Comparison of ENCODE assay signal across 13 cellular contexts in genomic region chr11:60182546-60183330, GRCh38. TPM values are rescaled to one million over a fixed set of nuclear protein-coding genes. Genes with fewer than 3 reads are reported as not detected.
DNase-seq lines count a peak whose midpoint lies in the region; ATAC-seq, FAIRE-seq and TF ChIP-seq lines count a peak whose summit lies in the region.
"Had no signal": no experiment of that assay in that cellular context is flagged by ENCODE, and none has a peak within 500 bp of the region (broad histone marks: within the 10 kb centered on the region; RNA-seq: fewer than 3 reads in every experiment).

MS4A6A (minus strand) TSS chr11:60183083; CDS start chr11:60181727, 1,356 bp downstream.

- no peaks in the 10 kb centered on the region for H4K20me1 ChIP-seq in K562 (replicated peaks; ENCODE audit: control insufficient read depth, insufficient read depth, low read length)

- H3K4me1 Mint-ChIP-seq in stimulated activated naive B cell treated with anti-CD40 and anti-IgM and Interleukin-4, amounts not matched to agents 10 μg/mL and 1 μg/mL and 100 μg/mL, for 72 hours = peaks cover 35 to 43% of the 10 kb centered on the region in 2 donors
- H3K4me1 Mint-ChIP-seq in nephron progenitor cell = peaks cover 9% of the 10 kb centered on the region

- H3K4me2 ChIP-seq in K562 (ENCODE audit: insufficient read depth, low read length) = no peak within 1 kb of the TSS

- H3K27me3 ChIP-seq in K562 (ENCODE audit: control insufficient read depth in 2 of 2, insufficient read depth in 2 of 2, low read length in 2 of 2) (no peaks in the 10 kb centered on the region), left lung (no peaks in the 10 kb centered on the region)

- no peak within 1 kb of the TSS for H3K9ac ChIP-seq in K562 (ENCODE audit: insufficient read depth in 1 of 2, low read depth in 2 of 2, low read length in 2 of 2)

- peak within 1 kb of the TSS; percentile 82 for H2AFZ ChIP-seq in K562 (ENCODE audit: low read depth, low read length)

- peaks cover 3% of the 10 kb centered on the region; the same call in 1 of the 2 replicates for H3K9me3 ChIP-seq in K562 (replicated peaks; ENCODE audit: control insufficient read depth, insufficient read depth, low read depth, low read length)
- H3K9me3 ChIP-seq in left lung = no peaks in the 10 kb centered on the region

- peaks cover 8 to 14% of the 10 kb centered on the region in 2 donors for H3K27me3 Mint-ChIP-seq in stimulated activated naive B cell treated with anti-CD40 and anti-IgM and Interleukin-4, amounts not matched to agents 10 μg/mL and 1 μg/mL and 100 μg/mL, for 72 hours
- H3K27me3 Mint-ChIP-seq in nephron progenitor cell (ENCODE audit: low read depth, poor library complexity) = no peaks in the 10 kb centered on the region

- TF ChIP-seq RAD21 in K562 (CRISPR knock-in tag; conservative IDR thresholded peaks at IDR 0.05 in 1 of 2, IDR thresholded peaks at IDR 0.05 in 1 of 2) = no peak

- H3K4me3 ChIP-seq in K562 (no peak within 1 kb of the TSS), left lung (peak within 1 kb of the TSS in 1 of 2 donors; percentile 36)

- H3K4me1 ChIP-seq in K562 (replicated peaks in 1 of 2; ENCODE audit: control insufficient read depth in 2 of 2, insufficient read depth in 2 of 2, low read length in 2 of 2) = peaks cover 3 to 23% of the 10 kb centered on the region in 2 experiments; a peak in 2 of 5 replicates
- H3K4me1 ChIP-seq in left lung = peaks cover 0 to 29% of the 10 kb centered on the region in 2 donors

- in situ Hi-C loops in K562 (cut with MboI) = no loop called here

- peak; percentile 21 for FAIRE-seq in GM19239 (lab: Jason Lieb, UNC)
- no peak for FAIRE-seq in K562 (lab: Jason Lieb, UNC)

- H3K36me3 Mint-ChIP-seq in stimulated activated naive B cell treated with anti-CD40 and anti-IgM and Interleukin-4, amounts not matched to agents 10 μg/mL and 1 μg/mL and 100 μg/mL, for 72 hours = peaks cover 6 to 8% of the 10 kb centered on the region in 2 donors
- H3K36me3 Mint-ChIP-seq in nephron progenitor cell (ENCODE audit: low read depth) = no peaks in the 10 kb centered on the region

- H3K9me3 Mint-ChIP-seq in stimulated activated naive B cell treated with anti-CD40 and anti-IgM and Interleukin-4, amounts not matched to agents 10 μg/mL and 1 μg/mL and 100 μg/mL, for 72 hours = peaks cover 5 to 7% of the 10 kb centered on the region in 2 donors
- peaks cover 11% of the 10 kb centered on the region for H3K9me3 Mint-ChIP-seq in nephron progenitor cell
- H3K9me3 Mint-ChIP-seq: T-helper 1 cell treated with Interleukin-12 subunit alpha and Interleukin-12 subunit beta and Interleukin-4 antibody, amounts not matched to agents 30 μg/mL and 1 μg/mL, for 36 hours had no signal

- 60% methylated on average over 10 of the region's 10 CpGs for WGBS in K562 (ENCODE audit: insufficient coverage, low coverage, missing lambda C conversion rate)

- no peak within 1 kb of the TSS for H3K4me3 Mint-ChIP-seq in stimulated activated naive B cell treated with anti-CD40 and anti-IgM and Interleukin-4, amounts not matched to agents 10 μg/mL and 1 μg/mL and 100 μg/mL, for 72 hours
- H3K4me3 Mint-ChIP-seq in nephron progenitor cell = no peak within 1 kb of the TSS
- H3K4me3 Mint-ChIP-seq: T-helper 1 cell treated with Interleukin-12 subunit alpha and Interleukin-12 subunit beta and Interleukin-4 antibody, amounts not matched to agents 30 μg/mL and 1 μg/mL, for 36 hours had no signal

- H3K27ac ChIP-seq in K562 (ENCODE audit: extremely low read depth, low read depth, low read length) = no peak within 1 kb of the TSS; the same call in 2 of the 3 replicates
- peak within 1 kb of the TSS; percentile 64 to 90 for H3K27ac ChIP-seq in left lung

- no TSS peak for BruUV-seq in K562 (replicated peaks; lab: Mats Ljungman, UMichigan)

- no peak for TF ChIP-seq EP300 in K562 (IDR thresholded peaks at IDR 0.05; ENCODE audit: low read length)

- no peak for TF ChIP-seq POLR2A in K562 (conservative IDR thresholded peaks at IDR 0.05)

- DNase-seq in GM19239 (ENCODE audit: insufficient read length, low spot score) (no peak), K562 (ENCODE audit: extremely low read depth in 1 of 4, low spot score in 3 of 4) (no peak), left lung (no peak), nephron progenitor cell (no peak)
- no peak for DNase-seq in stimulated activated naive B cell treated with anti-CD40 and anti-IgM and Interleukin-4, amounts not matched to agents 10 μg/mL and 1 μg/mL and 100 μg/mL, for 72 hours
- DNase-seq in stimulated activated naive CD8-positive, alpha-beta T cell treated with anti-CD3 and anti-CD28 coated beads, Interleukin-15, Interleukin-2, amounts not matched to agents 100 U/mL and 50 U/mL, for 24 hours = no peak
- DNase-seq: HCEC 1CT; kidney glomerular epithelial cell; stimulated activated naive CD4-positive, alpha-beta T cell treated with Interleukin-2 at 50 U/mL for 16 hours had no signal

- H3K9me1 ChIP-seq in K562 (ENCODE audit: control insufficient read depth, insufficient read depth, low read length) = no peaks in the 10 kb centered on the region

- H3K79me2 ChIP-seq in K562 (ENCODE audit: control insufficient read depth, insufficient read depth, low read length) = no peaks in the 10 kb centered on the region

- no peak for TF ChIP-seq CTCF in K562 (IDR thresholded peaks at IDR 0.05 in 2 of 3, conservative IDR thresholded peaks at IDR 0.05 in 1 of 3; ENCODE audit: insufficient read depth in 2 of 3, low read depth in 1 of 3, low read length in 3 of 3)
- TF ChIP-seq CTCF in left lung (IDR thresholded peaks at IDR 0.05) = no peak
- no peak for TF ChIP-seq CTCF in nephron progenitor cell (IDR thresholded peaks at IDR 0.05)

- CTCF ChIA-PET in K562 (lab: Yijun Ruan, JAX; ENCODE audit: low intra/inter-chr PET ratio) = no interaction called here

- peak within 1 kb of the TSS; percentile 4 for H3K27ac Mint-ChIP-seq in stimulated activated naive B cell treated with anti-CD40 and anti-IgM and Interleukin-4, amounts not matched to agents 10 μg/mL and 1 μg/mL and 100 μg/mL, for 72 hours
- H3K27ac Mint-ChIP-seq in nephron progenitor cell = no peak within 1 kb of the TSS
- H3K27ac Mint-ChIP-seq: T-helper 1 cell treated with Interleukin-12 subunit alpha and Interleukin-12 subunit beta and Interleukin-4 antibody, amounts not matched to agents 30 μg/mL and 1 μg/mL, for 36 hours had no signal

- H3K36me3 ChIP-seq in K562 (ENCODE audit: control insufficient read depth, insufficient read depth, low read length) = no peaks in the 10 kb centered on the region
- peaks cover 0 to 11% of the 10 kb centered on the region in 2 donors for H3K36me3 ChIP-seq in left lung

- ATAC-seq in K562 (no peak), left lung (peak; percentile 60), GM18517 (IDR thresholded peaks at IDR 0.05; ENCODE audit: unreplicated experiment) (no peak), HG03097 (IDR thresholded peaks at IDR 0.05; ENCODE audit: low FRiP score, unreplicated experiment) (no peak)
- ATAC-seq in stimulated activated naive B cell treated with anti-CD40 and anti-IgM and Interleukin-4, amounts not matched to agents 10 μg/mL and 1 μg/mL and 100 μg/mL, for 72 hours (replicated peaks) = no peak
- ATAC-seq in stimulated activated naive CD8-positive, alpha-beta T cell treated with anti-CD3 and anti-CD28 coated beads, Interleukin-15, Interleukin-2, amounts not matched to agents 100 U/mL and 50 U/mL, for 24 hours = no peak

- intact Hi-C loops in K562 (cut with micrococcal nuclease) = no loop called here
- intact Hi-C loops in left lung (cut with DNase I) = no loop called here

- POLR2A ChIA-PET in K562 (lab: Yijun Ruan, JAX) = no interaction called here

TF ChIP-seq in K562, 482 proteins besides CTCF, POLR2A, EP300 and RAD21:
- no peak for TF ChIP-seq ZNF717 (CRISPR knock-in tag; IDR thresholded peaks at IDR 0.05)
- TF ChIP-seq, protein P1, sequence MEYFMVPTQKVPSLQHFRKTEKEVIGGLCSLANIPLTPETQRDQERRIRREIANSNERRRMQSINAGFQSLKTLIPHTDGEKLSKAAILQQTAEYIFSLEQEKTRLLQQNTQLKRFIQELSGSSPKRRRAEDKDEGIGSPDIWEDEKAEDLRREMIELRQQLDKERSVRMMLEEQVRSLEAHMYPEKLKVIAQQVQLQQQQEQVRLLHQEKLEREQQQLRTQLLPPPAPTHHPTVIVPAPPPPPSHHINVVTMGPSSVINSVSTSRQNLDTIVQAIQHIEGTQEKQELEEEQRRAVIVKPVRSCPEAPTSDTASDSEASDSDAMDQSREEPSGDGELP (CRISPR knock-in tag; IDR thresholded peaks at IDR 0.05; ENCODE audit: borderline replicate concordance) = no peak
- no peak for TF ChIP-seq KAT7 (CRISPR knock-in tag; IDR thresholded peaks at IDR 0.05; ENCODE audit: borderline replicate concordance)
- no peak for TF ChIP-seq NRF1 (conservative IDR thresholded peaks at IDR 0.05 in 1 of 2, IDR thresholded peaks at IDR 0.05 in 1 of 2)
- no peak for TF ChIP-seq NR3C1 (CRISPR knock-in tag; IDR thresholded peaks at IDR 0.05)
- TF ChIP-seq SPI1 (IDR thresholded peaks at IDR 0.05; ENCODE audit: borderline replicate concordance, low read depth, low read length) = peak; percentile 21; the same call in 1 of the 2 replicates
TF ChIP-seq in K562: peak in this region for 1.

RNA-seq across cellular contexts. Expression of gene MS4A6A, which starts in this region (rescaled TPM):
- 0.35 TPM in 1 of 2 replicates, not detected in the other for total RNA-seq in K562 (2011; cell fraction: chromatin; rRNA removed; ENCODE audit: low replicate concordance)
- total RNA-seq in K562 (2011; cell fraction: nucleolus; rRNA removed) = 0.33 and 0.53 TPM in 2 replicates
- not detected in 2 replicates for total RNA-seq in K562 (2011; cell fraction: nucleoplasm; rRNA removed)
- 1.7 and 2.0 TPM in 2 replicates for total RNA-seq in K562 (2014; rRNA removed)
- total RNA-seq in K562 (2014; rRNA removed; fragmentation: Illumina TruSeq; extraction: Trizol) = 3.3 and 3.4 TPM in 2 replicates
- total RNA-seq in K562 (2015; rRNA removed; fragmentation: Illumina TruSeq; extraction: Trizol) = 9.1 and 9.5 TPM in 2 replicates
- 1.7 and 3.4 TPM in 2 replicates for total RNA-seq in K562 (2021)
- 0.57 and 25.1 TPM in 2 replicates for polyA plus RNA-seq in K562 (2011; rRNA removed)
- 0.06 and 11.1 TPM in 2 replicates for polyA plus RNA-seq in K562 (2011; cell fraction: cytosol; rRNA removed)
- 0.13 and 26.4 TPM in 2 replicates for polyA plus RNA-seq in K562 (2011; cell fraction: nucleus; rRNA removed)
- polyA plus RNA-seq in K562 (2012) = 1.9 and 7.6 TPM in 2 replicates
- 4.3 and 5.6 TPM in 2 replicates for polyA plus RNA-seq in K562 (2014; fragmentation: Illumina TruSeq; extraction: Trizol)
- polyA plus RNA-seq in K562 (2014; fragmentation: Nextera tagmentation; extraction: Ambion mirVana) = 1 to 10 TPM; 5.5 to 5.8 TPM
- 4.2 and 4.7 TPM in 2 replicates for polyA plus RNA-seq in K562 (2014; rRNA removed)
- 12.9 TPM in 1 of 2 replicates, not detected in the other for polyA minus RNA-seq in K562 (2011; rRNA and poly(A)+ RNA removed)
- 5.4 TPM in 1 of 2 replicates, not detected in the other for polyA minus RNA-seq in K562 (2011; cell fraction: cytosol; rRNA and poly(A)+ RNA removed)
- 16.8 TPM in 1 of 2 replicates, not detected in the other for polyA minus RNA-seq in K562 (2011; cell fraction: nucleus; rRNA and poly(A)+ RNA removed)
- total RNA-seq in left lung = 100 to 1,000 TPM; 128 to 143 TPM
- total RNA-seq: NCI-H460 had no signal

Comparison
In these comparisons a context has a peak if more than half of its experiments do, and no peak if none do; other contexts are left out.
1. RNA of gene MS4A6A (total RNA-seq): 128 to 143 TPM in left lung; 0.33 to 9.5 TPM in K562; every median in the first group is over 10 times any median in the second.